In the genomic region with DNA sequence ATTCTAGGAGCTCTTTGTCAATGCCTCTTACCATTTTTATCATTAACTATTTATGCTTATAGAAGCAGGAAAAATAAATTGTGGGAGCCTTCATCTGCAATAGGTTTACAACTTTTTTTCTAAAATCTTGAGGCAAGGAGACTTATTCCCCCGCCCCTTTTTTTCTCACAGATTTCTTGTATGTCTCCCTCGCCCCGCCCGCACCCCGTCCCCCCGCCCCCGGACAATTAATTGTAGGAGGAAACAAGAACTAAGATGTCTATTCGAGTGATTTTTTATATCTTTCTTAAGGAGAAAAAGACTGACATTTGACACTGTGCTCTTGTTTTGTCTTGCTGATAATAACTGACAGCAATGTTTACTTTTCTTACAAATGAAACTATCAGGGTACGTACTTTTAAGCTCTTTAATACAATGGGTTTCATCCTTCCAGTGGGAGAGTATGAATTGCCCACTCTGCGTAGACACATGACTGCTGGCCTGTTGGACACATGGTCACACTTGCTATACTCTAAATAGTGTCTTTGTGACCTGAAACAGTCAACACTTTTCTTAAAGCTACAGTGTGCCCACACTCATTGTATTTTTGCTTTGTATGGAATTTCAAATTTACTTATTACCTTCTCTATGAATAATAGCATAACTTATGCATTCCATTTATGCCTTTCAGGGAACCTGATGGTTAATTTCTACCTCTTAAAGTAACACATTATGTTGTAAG, we compare ENCODE assay signal across 8 cellular contexts. TPM values are rescaled to one million over a fixed set of nuclear protein-coding genes. Genes with fewer than 3 reads are reported as not detected.
DNase-seq lines count a peak whose midpoint lies in the region; ATAC-seq and TF ChIP-seq lines count a peak whose summit lies in the region.

No MANE protein-coding gene starts in this region.

- peaks cover 44% of the 10 kb centered on the region for H3K4me1 Mint-ChIP-seq in activated CD4-positive, alpha-beta T cell treated with anti-CD3 and anti-CD28 coated beads, Interleukin-2, amount 10 ng/mL, durations not matched to agents 7 days and 5 days
- H3K4me1 Mint-ChIP-seq in activated CD4-positive, alpha-beta memory T cell treated with anti-CD3 and anti-CD28 coated beads, Interleukin-2, amount 10 ng/mL, durations not matched to agents 7 days and 5 days = peaks cover 39% of the 10 kb centered on the region

- CTCF ChIA-PET in activated CD4-positive, alpha-beta T cell treated with anti-CD3 and anti-CD28 coated beads, Interleukin-2, amount 10 ng/mL, durations not matched to agents 7 days and 5 days (lab: Charles Lee) = interaction anchor here (0.8 to 2.6 kb wide), 10 partner anchors 8 to 454 kb away, joined by 3 to 9 read pairs (median 5); a partner anchor contains a TSS
- CTCF ChIA-PET in activated CD4-positive, alpha-beta memory T cell treated with anti-CD3 and anti-CD28 coated beads, Interleukin-2, amount 10 ng/mL, durations not matched to agents 7 days and 5 days (lab: Charles Lee) = interaction anchor here (1.0 to 4.0 kb wide), 7 partner anchors 18 to 361 kb away, joined by 3 to 29 read pairs (median 9); a partner anchor contains a TSS

- H3K27ac ChIP-seq in testis = peak overlapping the region; percentile 86 to 92

- peaks cover 23% of the 10 kb centered on the region for H3K36me3 Mint-ChIP-seq in activated CD4-positive, alpha-beta T cell treated with anti-CD3 and anti-CD28 coated beads, Interleukin-2, amount 10 ng/mL, durations not matched to agents 7 days and 5 days (ENCODE audit: low read depth)
- H3K36me3 Mint-ChIP-seq in activated CD4-positive, alpha-beta memory T cell treated with anti-CD3 and anti-CD28 coated beads, Interleukin-2, amount 10 ng/mL, durations not matched to agents 7 days and 5 days (ENCODE audit: low read depth) = peaks cover 57% of the 10 kb centered on the region

- H3K9me3 ChIP-seq in testis = no peaks in the 10 kb centered on the region

- no peak overlapping the region for H3K4me3 ChIP-seq in testis

- H3K27me3 ChIP-seq in testis = no peaks in the 10 kb centered on the region

- peak overlapping the region; percentile 96 for H3K4me3 Mint-ChIP-seq in activated CD4-positive, alpha-beta T cell treated with anti-CD3 and anti-CD28 coated beads, Interleukin-2, amount 10 ng/mL, durations not matched to agents 7 days and 5 days
- peak overlapping the region; percentile 95 for H3K4me3 Mint-ChIP-seq in activated CD4-positive, alpha-beta memory T cell treated with anti-CD3 and anti-CD28 coated beads, Interleukin-2, amount 10 ng/mL, durations not matched to agents 7 days and 5 days

- no peaks in the 10 kb centered on the region for H3K36me3 ChIP-seq in testis (ENCODE audit: low read depth, missing control alignments)

- H3K9me3 Mint-ChIP-seq in activated CD4-positive, alpha-beta T cell treated with anti-CD3 and anti-CD28 coated beads, Interleukin-2, amount 10 ng/mL, durations not matched to agents 7 days and 5 days = peaks cover 14% of the 10 kb centered on the region
- H3K9me3 Mint-ChIP-seq in activated CD4-positive, alpha-beta memory T cell treated with anti-CD3 and anti-CD28 coated beads, Interleukin-2, amount 10 ng/mL, durations not matched to agents 7 days and 5 days = peaks cover 14% of the 10 kb centered on the region

- no peak for DNase-seq in activated CD4-positive, alpha-beta T cell treated with anti-CD3 and anti-CD28 coated beads, Interleukin-2, amount 10 ng/mL, durations not matched to agents 7 days and 5 days
- no peak for DNase-seq in activated CD4-positive, alpha-beta T cell treated with anti-CD3 and anti-CD28 coated beads, Interleukin-2, amount 50 U/mL, for 1 hour
- DNase-seq in activated CD4-positive, alpha-beta memory T cell treated with anti-CD3 and anti-CD28 coated beads, Interleukin-2, amount 10 ng/mL, durations not matched to agents 7 days and 5 days = no peak
- DNase-seq in inferior parietal cortex (ENCODE audit: extremely low spot score) (peak; percentile 29), testis (no peak), NCI-H446 treated with DMSO at 0.1 percent for 48 hours (lab: John Stamatoyannopoulos, UW) (no peak), NCI-H345 treated with DMSO at 0.1 percent for 48 hours (lab: John Stamatoyannopoulos, UW; ENCODE audit: unreplicated experiment) (no peak)

- no peaks in the 10 kb centered on the region for H3K27me3 Mint-ChIP-seq in activated CD4-positive, alpha-beta T cell treated with anti-CD3 and anti-CD28 coated beads, Interleukin-2, amount 10 ng/mL, durations not matched to agents 7 days and 5 days
- no peaks in the 10 kb centered on the region for H3K27me3 Mint-ChIP-seq in activated CD4-positive, alpha-beta memory T cell treated with anti-CD3 and anti-CD28 coated beads, Interleukin-2, amount 10 ng/mL, durations not matched to agents 7 days and 5 days

- WGBS in testis, 2 donors = 50 to 54% methylated on average over 10 of the region's 10 CpGs

- intact Hi-C loops in testis (cut with DNase I; ENCODE audit: low total_unique reads) = no loop called here

- no peak for ATAC-seq in HG03097 (IDR thresholded peaks at IDR 0.05; ENCODE audit: low FRiP score, unreplicated experiment)

- no peak for TF ChIP-seq POLR2A in testis (IDR thresholded peaks at IDR 0.05)

- POLR2A ChIA-PET in activated CD4-positive, alpha-beta T cell treated with anti-CD3 and anti-CD28 coated beads, Interleukin-2, amount 10 ng/mL, durations not matched to agents 7 days and 5 days (lab: Charles Lee) = interaction anchor here (0.6 kb wide), 1 partner anchor 318 kb away, joined by 3 read pairs; no protein-coding TSS in a partner anchor
- POLR2A ChIA-PET in activated CD4-positive, alpha-beta memory T cell treated with anti-CD3 and anti-CD28 coated beads, Interleukin-2, amount 10 ng/mL, durations not matched to agents 7 days and 5 days (lab: Charles Lee) = interaction anchor here (1.2 to 4.4 kb wide), 19 partner anchors 12 to 376 kb away, joined by 3 to 62 read pairs (median 17); a partner anchor contains a TSS

- H3K27ac Mint-ChIP-seq in activated CD4-positive, alpha-beta T cell treated with anti-CD3 and anti-CD28 coated beads, Interleukin-2, amount 10 ng/mL, durations not matched to agents 7 days and 5 days = peak overlapping the region; percentile 97
- H3K27ac Mint-ChIP-seq in activated CD4-positive, alpha-beta memory T cell treated with anti-CD3 and anti-CD28 coated beads, Interleukin-2, amount 10 ng/mL, durations not matched to agents 7 days and 5 days = peak overlapping the region; percentile 96

- no peak for TF ChIP-seq CTCF in testis (IDR thresholded peaks at IDR 0.05)

- H3K4me1 ChIP-seq in testis = peaks cover 23% of the 10 kb centered on the region

RNA-seq across cellular contexts. Expression of a gene that starts 1.5 kb away (rescaled TPM):
- total RNA-seq in activated CD4-positive, alpha-beta T cell treated with anti-CD3 and anti-CD28 coated beads, Interleukin-2, amount 10 ng/mL, durations not matched to agents 7 days and 5 days = 10 to 100 TPM; 87.9 to 89.9 TPM
- 100 to 1,000 TPM; 136 to 144 TPM for total RNA-seq in activated CD4-positive, alpha-beta memory T cell treated with anti-CD3 and anti-CD28 coated beads, Interleukin-2, amount 10 ng/mL, durations not matched to agents 7 days and 5 days
- 10 to 100 TPM; 78.3 to 94.6 TPM for total RNA-seq in testis
- polyA plus RNA-seq in testis (ENCODE audit: insufficient read depth, low read depth, low replicate concordance) = 58.9 TPM
